ENCODE assay signal across 23 cellular contexts in genomic region chr1:195981448-195982139, GRCh38.
DNase-seq lines count a peak whose midpoint lies in the region; ATAC-seq and TF ChIP-seq lines count a peak whose summit lies in the region.
"Had no signal": no experiment of that assay in that cellular context is flagged by ENCODE, and none has a peak within 500 bp of the region (broad histone marks: within the 10 kb centered on the region; RNA-seq: fewer than 3 reads in every experiment).

No MANE protein-coding gene starts in this region.

- TF ChIP-seq CTCF in HFFc6 (IDR thresholded peaks at IDR 0.05) = no peak
- no peak for TF ChIP-seq CTCF in astrocyte of the spinal cord (IDR thresholded peaks at IDR 0.05; ENCODE audit: low read depth, low read length)
- TF ChIP-seq CTCF in fibroblast of pulmonary artery (IDR thresholded peaks at IDR 0.05; ENCODE audit: low read length, missing control alignments) = no peak

- DNase-seq in HFFc6 = peak; percentile 60
- DNase-seq in astrocyte of the spinal cord (ENCODE audit: low read depth, low spot score) = peak; percentile 42
- peak; percentile 61 for DNase-seq in fibroblast of pulmonary artery (ENCODE audit: low read depth)
- DNase-seq in skeletal muscle cell (ENCODE audit: low read depth) = peak; percentile 47
- no peak for DNase-seq in activated naive CD4-positive, alpha-beta T cell treated with anti-CD3 and anti-CD28 coated beads, Interleukin-2, amount 50 U/mL, for 16 hours
- DNase-seq: activated naive CD4-positive, alpha-beta T cell treated with Interleukin-2 at 50 U/mL for 16 hours; activated T-cell treated with anti-CD3 and anti-CD28 coated beads, Interleukin-2, amount 50 U/mL, for 48 hours; CD4-positive, CD25-positive, alpha-beta regulatory T cell; cerebellar nuclear complex; GDM1; mucosa of descending colon; NCI-H1092 treated with DMSO at 0.1 percent for 48 hours; NCI-H2081 treated with DMSO at 0.1 percent for 48 hours; NCI-H446; OCI-M1; SHP77; stimulated activated CD4-positive, alpha-beta T cell treated with anti-CD3 and anti-CD28 coated beads, Interleukin-1b, Interleukin-23, amount 100 ng/mL, for 48 hours; SW 1271 had no signal

- peaks cover 4% of the 10 kb centered on the region; the same call in 1 of the 2 replicates for H3K9me3 Mint-ChIP-seq in HFFc6

- H3K4me3 ChIP-seq in astrocyte of the spinal cord (ENCODE audit: low read depth, low read length) (no peak overlapping the region), fibroblast of pulmonary artery (replicated peaks; ENCODE audit: low read depth, low read length) (no peak overlapping the region), skeletal muscle cell (ENCODE audit: low read depth, low read length) (no peak overlapping the region)
- H3K4me3 ChIP-seq: esophagus muscularis mucosa, mucosa of descending colon, suprapubic skin, vagina had no signal

- H3K27ac Mint-ChIP-seq in HFFc6 = no peak overlapping the region; the same call in 1 of the 2 replicates

- ATAC-seq in HG02571 (IDR thresholded peaks at IDR 0.05; ENCODE audit: unreplicated experiment) = no peak
- no peak for ATAC-seq in GM21367 (IDR thresholded peaks at IDR 0.05; ENCODE audit: unreplicated experiment)
- ATAC-seq: mucosa of descending colon had no signal

- peaks cover 13% of the 10 kb centered on the region; the same call in 1 of the 2 replicates for H3K4me1 Mint-ChIP-seq in HFFc6 (ENCODE audit: low read depth)
- H3K4me1 Mint-ChIP-seq: CD4-positive, CD25-positive, alpha-beta regulatory T cell had no signal

- H3K27me3 Mint-ChIP-seq in HFFc6 (ENCODE audit: insufficient read depth) = no peaks in the 10 kb centered on the region
- H3K27me3 Mint-ChIP-seq: CD4-positive, CD25-positive, alpha-beta regulatory T cell had no signal

- no peak overlapping the region; the same call in 1 of the 2 replicates for H3K4me3 Mint-ChIP-seq in HFFc6
- H3K4me3 Mint-ChIP-seq: CD4-positive, CD25-positive, alpha-beta regulatory T cell had no signal

- H3K36me3 Mint-ChIP-seq in HFFc6 (ENCODE audit: low read depth) = no peaks in the 10 kb centered on the region
- H3K36me3 Mint-ChIP-seq: CD4-positive, CD25-positive, alpha-beta regulatory T cell had no signal

- in situ Hi-C loops in astrocyte of the spinal cord (cut with HindIII; ENCODE audit: low sequenced_read_pairs) = no loop called here
